ENCODE assay signal across 1 cellular context in genomic region chr2:50118951-50119702, GRCh38.
TF ChIP-seq lines count a peak whose summit lies in the region.

No MANE protein-coding gene starts in this region.

TF ChIP-seq in H1, 55 proteins besides CTCF, POLR2A, EP300 and RAD21:
- peak; percentile 91 for TF ChIP-seq CHD7 (IDR thresholded peaks at IDR 0.05; ENCODE audit: insufficient replicate concordance, low read length)
- 0 out of 2 replicates have a peak, but pooled peaks have one; percentile 32 for TF ChIP-seq POU5F1 (IDR thresholded peaks at IDR 0.05; ENCODE audit: low read depth, low read length)
- TF ChIP-seq MAFK (IDR thresholded peaks at IDR 0.05; ENCODE audit: low read depth, low read length): no peak
